In genomic region chr18:56052202-56052601, GRCh38 we compare ENCODE assay signal across 34 cellular contexts.
"Had no signal": no experiment of that assay in that cellular context is flagged by ENCODE, and none has a peak within 500 bp of the region (broad histone marks: within the 10 kb centered on the region; RNA-seq: fewer than 3 reads in every experiment).

No MANE protein-coding gene starts in this region.

- DNase-seq: activated effector memory CD4-positive, alpha-beta T cell treated with anti-CD3 and anti-CD28 coated beads, Interleukin-2, amount 50 U/mL, for 16 hours; activated effector memory CD4-positive, alpha-beta T cell treated with Interleukin-2 at 50 U/mL for 16 hours; activated gamma-delta T cell; activated gamma-delta T cell treated with Interleukin-2 at 50 U/mL for 16 hours; activated naive CD4-positive, alpha-beta T cell; activated naive CD4-positive, alpha-beta T cell treated with anti-CD3 and anti-CD28 coated beads for 36 hours; activated naive CD4-positive, alpha-beta T cell treated with anti-CD3 and anti-CD28 coated beads, Interleukin-2, amount 10 ng/mL, durations not matched to agents 7 days and 5 days; activated naive CD4-positive, alpha-beta T cell treated with anti-CD3 and anti-CD28 coated beads, Interleukin-2, amount 50 U/mL, for 16 hours; activated naive CD4-positive, alpha-beta T cell treated with Interleukin-2 at 50 U/mL for 16 hours; activated naive CD8-positive, alpha-beta T cell treated with anti-CD3 and anti-CD28 coated beads for 36 hours; activated naive CD8-positive, alpha-beta T cell treated with anti-CD3 and anti-CD28 coated beads, Interleukin-2, amount 10 ng/mL, durations not matched to agents 7 days and 5 days; activated naive CD8-positive, alpha-beta T cell treated with anti-CD3 and anti-CD28 coated beads, Interleukin-2, amount 50 U/mL, for 24 hours; activated T-cell treated with anti-CD3 and anti-CD28 coated beads, Interleukin-2, amount 50 U/mL, for 1 hour; activated T-cell treated with anti-CD3 and anti-CD28 coated beads, Interleukin-2, amount 50 U/mL, for 24 hours; activated T-cell treated with anti-CD3 and anti-CD28 coated beads, Interleukin-2, amount 50 U/mL, for 4 hours; activated T-cell treated with anti-CD3 and anti-CD28 coated beads, Interleukin-2, amount 50 U/mL, for 48 hours; activated T-cell treated with anti-CD3 and anti-CD28 coated beads, Interleukin-2, amount 50 U/mL, for 72 hours; adrenal gland; amniotic stem cell; amygdala; anterior cingulate cortex; aorta; body of pancreas; brain microvascular endothelial cell; caudate nucleus; central memory CD4-positive, alpha-beta T cell; cerebellar nuclear complex had no signal

- FAIRE-seq: astrocyte, bronchial epithelial cell had no signal

- H3K36me3 ChIP-seq: adrenal gland, ascending aorta, brain microvascular endothelial cell, breast epithelium, cardiac muscle cell had no signal

- ATAC-seq: activated naive CD4-positive, alpha-beta T cell treated with anti-CD3 and anti-CD28 coated beads, Interleukin-2, amount 50 U/mL, for 72 hours; activated naive CD8-positive, alpha-beta T cell treated with anti-CD3 and anti-CD28 coated beads, Interleukin-2, amount 50 U/mL, for 24 hours; activated T-cell treated with anti-CD3 and anti-CD28 coated beads, Interleukin-2, amount 50 U/mL, for 4 hours; activated T-cell treated with anti-CD3 and anti-CD28 coated beads, Interleukin-2, amount 50 U/mL, for 72 hours; activated T-helper 17 cell treated with anti-CD3 and anti-CD28 coated beads, Interleukin-2, amount 50 U/mL, for 72 hours; body of pancreas had no signal

- H3K4me1 ChIP-seq: adrenal gland, ascending aorta, body of pancreas, breast epithelium had no signal

- H3K27ac ChIP-seq: adrenal gland, ascending aorta, body of pancreas, brain microvascular endothelial cell, breast epithelium, cardiac muscle cell had no signal

- H3K4me3 ChIP-seq: adrenal gland, ascending aorta, body of pancreas, breast epithelium, cardiac muscle cell had no signal

- H3K27me3 ChIP-seq: adrenal gland, ascending aorta, body of pancreas, brain microvascular endothelial cell, breast epithelium, cardiac muscle cell had no signal
